2 cellular contexts compared by ENCODE assay signal in genomic region chr3:197595470-197596185, GRCh38.
TF ChIP-seq lines count a peak whose summit lies in the region.

No MANE protein-coding gene starts in this region.

TF ChIP-seq in HepG2, 621 proteins besides CTCF, POLR2A, EP300 and RAD21:
- TF ChIP-seq ZNF687 (CRISPR knock-in tag; IDR thresholded peaks at IDR 0.05) (0 out of 2 replicates have a peak, but pooled peaks have one; percentile 9), ATF2 (CRISPR knock-in tag; IDR thresholded peaks at IDR 0.05) (no peak)

TF ChIP-seq in H1, 55 proteins besides CTCF, POLR2A, EP300 and RAD21:
- TF ChIP-seq PHF8 (conservative IDR thresholded peaks at IDR 0.05; ENCODE audit: low read depth, low read length) (no peak), USF2 (IDR thresholded peaks at IDR 0.05; ENCODE audit: low read length) (no peak), CTBP2 (IDR thresholded peaks at IDR 0.05; ENCODE audit: borderline replicate concordance, insufficient read depth, insufficient read length, low read length) (no peak), POU5F1 (IDR thresholded peaks at IDR 0.05; ENCODE audit: low read depth, low read length) (no peak), CHD2 (IDR thresholded peaks at IDR 0.05; ENCODE audit: low read length) (no peak), JUND (IDR thresholded peaks at IDR 0.05; ENCODE audit: low read length) (no peak), RBBP5 (IDR thresholded peaks at IDR 0.05; ENCODE audit: borderline replicate concordance, low read depth, low read length) (no peak), MAX (IDR thresholded peaks at IDR 0.05) (no peak), EGR1 (IDR thresholded peaks at IDR 0.05; ENCODE audit: borderline replicate concordance, low read depth, low read length) (no peak), YY1 (IDR thresholded peaks at IDR 0.05; ENCODE audit: low read depth, low read length) (no peak), TCF12 (IDR thresholded peaks at IDR 0.05; ENCODE audit: low read depth, low read length) (no peak), TAF7 (optimal IDR thresholded peaks at IDR 0.05; ENCODE audit: borderline replicate concordance, low read depth, low read length) (no peak)
